ENCODE assay signal across 9 cellular contexts in genomic region chr11:45179686-45180085, GRCh38. TPM values are rescaled to one million over a fixed set of nuclear protein-coding genes. Genes with fewer than 3 reads are reported as not detected.
A peak's percentile ranks its signal among the peaks of the same experiment; 100 is the strongest.
DNase-seq lines count a peak whose midpoint lies in the region; ATAC-seq and TF ChIP-seq lines count a peak whose summit lies in the region.
"Had no signal": no experiment of that assay in that cellular context is flagged by ENCODE, and none has a peak within 500 bp of the region (broad histone marks: within the 10 kb centered on the region; RNA-seq: fewer than 3 reads in every experiment).

No MANE protein-coding gene starts in this region.

- H3K9me3 ChIP-seq in SJSA1 (replicated peaks) (no peaks in the 10 kb centered on the region), MG63 (no peaks in the 10 kb centered on the region)
- H3K9me3 ChIP-seq: mucosa of descending colon had no signal

- DNase-seq in SJSA1 (ENCODE audit: low read depth in 1 of 2, low spot score in 2 of 2) (no peak), fibroblast of pulmonary artery (ENCODE audit: low read depth) (no peak), MG63 (no peak), SKM-1 (lab: John Stamatoyannopoulos, UW; ENCODE audit: unreplicated experiment) (no peak), islet precursor cell (no peak)

- peak overlapping the region; percentile 12 for H3K9ac ChIP-seq in rectal smooth muscle tissue (ENCODE audit: low read length)

- H3K4me1 ChIP-seq in SJSA1 (replicated peaks) (peaks cover 17% of the 10 kb centered on the region), rectal smooth muscle tissue (ENCODE audit: control insufficient read depth, insufficient read depth, low read length) (peaks cover 14% of the 10 kb centered on the region)

- ATAC-seq in GM19035 (IDR thresholded peaks at IDR 0.05; ENCODE audit: unreplicated experiment) (peak; percentile 12), GM19397 (IDR thresholded peaks at IDR 0.05; ENCODE audit: unreplicated experiment) (no peak)

- H3K36me3 ChIP-seq in SJSA1 (peaks cover 4% of the 10 kb centered on the region; the same call in 1 of the 2 replicates), rectal smooth muscle tissue (ENCODE audit: control insufficient read depth, insufficient read depth, low read length) (peaks cover 3% of the 10 kb centered on the region), MG63 (no peaks in the 10 kb centered on the region)

- no peak overlapping the region for H3K27ac ChIP-seq in SJSA1
- H3K27ac ChIP-seq in rectal smooth muscle tissue (ENCODE audit: low read depth, low read length): peak overlapping the region; percentile 75

- H3K27me3 ChIP-seq in SJSA1 (replicated peaks) (no peaks in the 10 kb centered on the region), rectal smooth muscle tissue (ENCODE audit: control insufficient read depth, insufficient read depth, low read length) (no peaks in the 10 kb centered on the region), MG63 (no peaks in the 10 kb centered on the region)

- H3K4me3 ChIP-seq in SJSA1: peak overlapping the region; percentile 64
- peak overlapping the region; percentile 21 for H3K4me3 ChIP-seq in fibroblast of pulmonary artery (replicated peaks; ENCODE audit: low read depth, low read length)
- peak overlapping the region; percentile 61 for H3K4me3 ChIP-seq in rectal smooth muscle tissue (ENCODE audit: low read length)
- H3K4me3 ChIP-seq in MG63: no peak overlapping the region
- H3K4me3 ChIP-seq: mucosa of descending colon had no signal

- no peak for TF ChIP-seq CTCF in fibroblast of pulmonary artery (IDR thresholded peaks at IDR 0.05; ENCODE audit: low read length, missing control alignments)

RNA-seq across cellular contexts. Expression of gene PRDM11, which starts 33.2 kb away (rescaled TPM):
- total RNA-seq in SJSA1 (2014; rRNA removed; shearing (Covaris generic)): 3.4 and 6.7 TPM in 2 replicates
- total RNA-seq in MG63 (2014; rRNA removed; shearing (Covaris generic); ENCODE audit: low replicate concordance): 4.3 and 5.7 TPM in 2 replicates
